ENCODE assay signal across 8 cellular contexts in the genomic region with DNA sequence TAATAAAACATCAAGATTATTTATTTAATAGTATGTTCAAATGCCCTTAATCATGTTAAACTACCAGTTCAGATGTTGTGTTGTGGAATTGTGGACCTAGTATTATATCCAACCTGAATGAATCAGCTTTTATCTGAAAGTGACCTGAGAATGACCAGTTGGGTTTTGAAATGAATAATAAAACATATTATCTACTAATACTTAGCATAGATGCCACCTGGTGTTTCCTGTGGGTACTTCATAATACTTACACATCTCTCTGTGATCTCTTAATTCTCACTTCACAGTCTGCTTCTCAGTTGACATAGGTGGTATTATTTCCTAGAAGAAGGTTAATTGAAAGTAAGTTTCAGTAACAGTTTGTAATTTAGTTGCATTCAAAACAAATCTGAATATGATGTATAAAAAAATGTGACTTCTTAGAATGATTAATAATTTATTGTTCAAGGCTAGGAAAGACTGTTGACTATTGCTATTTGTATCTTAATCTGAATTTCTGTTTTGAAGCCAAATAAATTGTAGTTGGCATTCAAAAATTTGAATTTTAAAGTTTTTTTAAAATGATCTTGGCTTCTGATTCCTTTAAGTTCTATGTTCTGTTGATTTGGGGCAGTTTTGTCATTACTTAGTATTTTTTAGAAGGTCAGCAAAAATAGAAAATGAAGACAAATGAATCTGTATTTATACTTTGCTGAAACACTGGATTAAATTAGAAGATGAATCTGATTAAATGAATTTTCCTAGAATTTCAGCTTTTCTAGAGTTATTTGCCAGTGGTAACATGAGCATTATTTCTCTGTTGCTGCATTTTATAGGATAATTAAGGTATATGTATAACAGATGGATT. TPM values are rescaled to one million over a fixed set of nuclear protein-coding genes. Genes with fewer than 3 reads are reported as not detected.
DNase-seq lines count a peak whose midpoint lies in the region; ATAC-seq and TF ChIP-seq lines count a peak whose summit lies in the region.

No MANE protein-coding gene starts in this region.

- peak; percentile 64 for TF ChIP-seq CTCF in epithelial cell of proximal tubule (conservative IDR thresholded peaks at IDR 0.05; ENCODE audit: low read depth, low read length)

- DNase-seq in NCI-H748 (lab: John Stamatoyannopoulos, UW; ENCODE audit: unreplicated experiment): peak; percentile 52
- DNase-seq in NCI-H748 treated with DMSO at 0.1 percent for 48 hours (lab: John Stamatoyannopoulos, UW): no peak
- peak; percentile 73 for DNase-seq in RPMI8226
- peak; percentile 19 for DNase-seq in epithelial cell of proximal tubule (ENCODE audit: low read depth)
- peak; percentile 30 for DNase-seq in non-pigmented ciliary epithelial cell (ENCODE audit: low read depth)
- no peak for DNase-seq in NCI-H2107 (lab: John Stamatoyannopoulos, UW)

- ATAC-seq in GM19452 (IDR thresholded peaks at IDR 0.05; ENCODE audit: unreplicated experiment) (peak; percentile 75), HG03457 (IDR thresholded peaks at IDR 0.05; ENCODE audit: unreplicated experiment) (peak; percentile 79)

- no peak overlapping the region for H3K4me3 ChIP-seq in epithelial cell of proximal tubule (ENCODE audit: low read depth, low read length)

RNA-seq across cellular contexts. Expression of gene KIF2A, which starts 48.2 kb away (rescaled TPM):
- 47.7 and 55.1 TPM in 2 replicates for total RNA-seq in epithelial cell of proximal tubule

RNA-seq across cellular contexts. Expression of gene DIMT1, which starts 49.5 kb away (rescaled TPM):
- 23.2 and 44.3 TPM in 2 replicates for total RNA-seq in epithelial cell of proximal tubule

RNA-seq across cellular contexts. Expression of gene IPO11, which starts 58.3 kb away (rescaled TPM):
- total RNA-seq in epithelial cell of proximal tubule: 6.6 and 20.5 TPM in 2 replicates

Comparison
In these comparisons a context has a peak if more than half of its experiments do, and no peak if none do; other contexts are left out.
1. DNase-seq: peak in NCI-H748 (single experiment), RPMI8226 (single experiment), epithelial cell of proximal tubule (single experiment) and non-pigmented ciliary epithelial cell (single experiment); none in NCI-H748 treated with DMSO at 0.1 percent for 48 hours (single experiment) and NCI-H2107 (single experiment).